Comparison of ENCODE assay signal across 1 cellular context in genomic region chr2:8976419-8976818, GRCh38.
TF ChIP-seq lines count a peak whose summit lies in the region.

No MANE protein-coding gene starts in this region.

TF ChIP-seq in H1, 55 proteins besides CTCF, POLR2A, EP300 and RAD21:
- TF ChIP-seq ZNF274 (IDR thresholded peaks at IDR 0.05; ENCODE audit: borderline replicate concordance, extremely low read depth, low read length) (no peak), BRCA1 (IDR thresholded peaks at IDR 0.05; ENCODE audit: low read depth, low read length) (no peak), BACH1 (IDR thresholded peaks at IDR 0.05; ENCODE audit: low read length) (no peak), ATF3 (IDR thresholded peaks at IDR 0.05; ENCODE audit: insufficient read depth, low read depth, low read length) (no peak), SAP30 (IDR thresholded peaks at IDR 0.05; ENCODE audit: insufficient read depth, insufficient replicate concordance, low read length) (no peak)
